Comparison of ENCODE assay signal across 32 cellular contexts in genomic region chr17:80666867-80667266, GRCh38.
A peak's percentile ranks its signal among the peaks of the same experiment; 100 is the strongest.
DNase-seq lines count a peak whose midpoint lies in the region; ATAC-seq and TF ChIP-seq lines count a peak whose summit lies in the region.
"Had no signal": no experiment of that assay in that cellular context is flagged by ENCODE, and none has a peak within 500 bp of the region (broad histone marks: within the 10 kb centered on the region; RNA-seq: fewer than 3 reads in every experiment).

No MANE protein-coding gene starts in this region.

- H3K4me1 Mint-ChIP-seq in activated CD4-positive, alpha-beta T cell treated with anti-CD3 and anti-CD28 coated beads, Interleukin-2, amount 10 ng/mL, durations not matched to agents 7 days and 5 days, result peaks cover 98% of the 10 kb centered on the region
- H3K4me1 Mint-ChIP-seq in activated T-helper 17 cell treated with anti-CD3 and anti-CD28 coated beads, Interleukin-2, amount 50 U/mL, for 72 hours, result peaks cover 44% of the 10 kb centered on the region

- H4K20me1 ChIP-seq in BLaER1, result peaks cover 100% of the 10 kb centered on the region
- 0 out of 2 replicates have a peak, but pooled peaks cover 4% of the 10 kb centered on the region for H4K20me1 ChIP-seq in DOHH2 (ENCODE audit: control insufficient read depth, insufficient read depth, low read depth, low read length)

- H3K4me3 ChIP-seq in BLaER1 (no peak overlapping the region), DOHH2 (ENCODE audit: low read length) (no peak overlapping the region), vagina (no peak overlapping the region)
- H3K4me3 ChIP-seq: A549, esophagus muscularis mucosa, heart right ventricle, lung, smooth muscle cell, tibial nerve had no signal

- H3K27me3 Mint-ChIP-seq in activated CD4-positive, alpha-beta T cell treated with anti-CD3 and anti-CD28 coated beads, Interleukin-2, amount 10 ng/mL, durations not matched to agents 7 days and 5 days, result no peaks in the 10 kb centered on the region
- H3K27me3 Mint-ChIP-seq in activated T-helper 17 cell treated with anti-CD3 and anti-CD28 coated beads, Interleukin-2, amount 50 U/mL, for 72 hours, result no peaks in the 10 kb centered on the region
- H3K27me3 Mint-ChIP-seq: activated T-cell treated with anti-CD3 and anti-CD28 coated beads, Interleukin-2, amount 50 U/mL, for 24 hours; central memory CD8-positive, alpha-beta T cell; dendritic cell treated with granulocyte-macrophage colony-stimulating factor and Interleukin-4, amounts not matched to agents 40 ng/mL and 50 ng/mL, for 4 days had no signal

- CTCF ChIA-PET in activated CD4-positive, alpha-beta T cell treated with anti-CD3 and anti-CD28 coated beads, Interleukin-2, amount 10 ng/mL, durations not matched to agents 7 days and 5 days (lab: Charles Lee), result interaction anchor here (1.4 kb wide), 1 partner anchor 35 kb away, joined by 3 read pairs; no protein-coding TSS in a partner anchor

- H3K79me2 ChIP-seq in DOHH2 (ENCODE audit: control insufficient read depth, low read length), result peaks cover 79% of the 10 kb centered on the region

- no peaks in the 10 kb centered on the region for H3K9me2 ChIP-seq in DOHH2 (replicated peaks; ENCODE audit: control insufficient read depth, low read length)

- no peak overlapping the region for H3K4me3 Mint-ChIP-seq in activated CD4-positive, alpha-beta T cell treated with anti-CD3 and anti-CD28 coated beads, Interleukin-2, amount 10 ng/mL, durations not matched to agents 7 days and 5 days
- H3K4me3 Mint-ChIP-seq in activated T-helper 17 cell treated with anti-CD3 and anti-CD28 coated beads, Interleukin-2, amount 50 U/mL, for 72 hours, result peak overlapping the region; percentile 83
- H3K4me3 Mint-ChIP-seq: activated T-cell treated with anti-CD3 and anti-CD28 coated beads, Interleukin-2, amount 50 U/mL, for 24 hours; dendritic cell treated with granulocyte-macrophage colony-stimulating factor and Interleukin-4, amounts not matched to agents 40 ng/mL and 50 ng/mL, for 4 days; endodermal cell; nephron had no signal

- H3K4me1 ChIP-seq in BLaER1 (peaks cover 57% of the 10 kb centered on the region), DOHH2 (ENCODE audit: control insufficient read depth, low read length) (peaks cover 56% of the 10 kb centered on the region), vagina (peaks cover 15% of the 10 kb centered on the region)
- H3K4me1 ChIP-seq: A549 had no signal

- H3K27me3 ChIP-seq in BLaER1 (no peaks in the 10 kb centered on the region; the same call in 1 of the 2 replicates), DOHH2 (ENCODE audit: control insufficient read depth, low read length) (no peaks in the 10 kb centered on the region), vagina (no peaks in the 10 kb centered on the region)
- H3K27me3 ChIP-seq: esophagus muscularis mucosa, heart right ventricle, tibial nerve had no signal

- no peak overlapping the region for H3K27ac ChIP-seq in BLaER1
- H3K27ac ChIP-seq in DOHH2 (ENCODE audit: low read depth, low read length), result no peak overlapping the region
- no peak overlapping the region for H3K27ac ChIP-seq in vagina
- H3K27ac ChIP-seq: A549, esophagus muscularis mucosa, heart right ventricle, tibial nerve, WERI-Rb-1 had no signal

- H3K9me3 Mint-ChIP-seq in activated CD4-positive, alpha-beta T cell treated with anti-CD3 and anti-CD28 coated beads, Interleukin-2, amount 10 ng/mL, durations not matched to agents 7 days and 5 days, result no peaks in the 10 kb centered on the region
- no peaks in the 10 kb centered on the region for H3K9me3 Mint-ChIP-seq in activated T-helper 17 cell treated with anti-CD3 and anti-CD28 coated beads, Interleukin-2, amount 50 U/mL, for 72 hours
- H3K9me3 Mint-ChIP-seq: activated T-cell treated with anti-CD3 and anti-CD28 coated beads, Interleukin-2, amount 50 U/mL, for 24 hours; central memory CD8-positive, alpha-beta T cell; dendritic cell treated with granulocyte-macrophage colony-stimulating factor and Interleukin-4, amounts not matched to agents 40 ng/mL and 50 ng/mL, for 4 days; endodermal cell; nephron had no signal

- DNase-seq in activated CD4-positive, alpha-beta T cell treated with anti-CD3 and anti-CD28 coated beads, Interleukin-2, amount 10 ng/mL, durations not matched to agents 7 days and 5 days, result no peak
- DNase-seq in activated CD4-positive, alpha-beta T cell treated with anti-CD3 and anti-CD28 coated beads for 4 hours, result no peak
- no peak for DNase-seq in HT-29 (ENCODE audit: low spot score)
- DNase-seq in vagina (ENCODE audit: extremely low spot score in 2 of 2), result no peak
- DNase-seq: activated naive CD4-positive, alpha-beta T cell treated with Interleukin-2 at 50 U/mL for 16 hours; activated T-cell treated with anti-CD3 and anti-CD28 coated beads, Interleukin-2, amount 50 U/mL, for 24 hours; Calu3; DMS79 treated with DMSO at 0.1 percent for 48 hours; endodermal cell; foreskin melanocyte; heart right ventricle; NCI-H1436 treated with DMSO at 0.1 percent for 48 hours; NCI-H2107; NCI-H446; NCI-H82; RPMI8226; stimulated activated CD4-positive, alpha-beta T cell treated with anti-CD3 and anti-CD28 coated beads, Interleukin-1b, Interleukin-23, amount 100 ng/mL, for 48 hours; stimulated activated CD8-positive, alpha-beta memory T cell treated with anti-CD3 and anti-CD28 coated beads, Interleukin-4, amount 100 ng/mL, for 48 hours; T-helper 9 cell; WERI-Rb-1 had no signal

- ATAC-seq in activated T-helper 17 cell treated with anti-CD3 and anti-CD28 coated beads, Interleukin-2, amount 50 U/mL, for 72 hours (replicated peaks), result no peak
- no peak for ATAC-seq in activated CD4-positive, CD25-positive, alpha-beta regulatory T cell treated with anti-CD3 and anti-CD28 coated beads, Interleukin-2, amount 50 U/mL, for 24 hours
- ATAC-seq: A549, heart right ventricle had no signal

- TF ChIP-seq CTCF in DOHH2 (IDR thresholded peaks at IDR 0.05; ENCODE audit: low read depth, low read length, poor library complexity, severe bottlenecking) (no peak), vagina (IDR thresholded peaks at IDR 0.05) (no peak)

- no peak for TF ChIP-seq POLR2A in vagina (IDR thresholded peaks at IDR 0.05)

- H3K4me2 ChIP-seq in BLaER1 (peak overlapping the region; percentile 43), DOHH2 (ENCODE audit: low read length) (peak overlapping the region; percentile 35)
- H3K4me2 ChIP-seq: A549, smooth muscle cell had no signal

- POLR2A ChIA-PET in activated CD4-positive, alpha-beta T cell treated with anti-CD3 and anti-CD28 coated beads, Interleukin-2, amount 10 ng/mL, durations not matched to agents 7 days and 5 days (lab: Charles Lee), result no interaction called here

- H3K9me3 ChIP-seq in BLaER1 (peaks cover 5% of the 10 kb centered on the region; the same call in 1 of the 2 replicates), DOHH2 (ENCODE audit: control insufficient read depth, insufficient read depth, low read length) (no peaks in the 10 kb centered on the region), vagina (no peaks in the 10 kb centered on the region)
- H3K9me3 ChIP-seq: A549, esophagus muscularis mucosa, heart right ventricle, tibial nerve had no signal

- H3F3A ChIP-seq in DOHH2 (ENCODE audit: control insufficient read depth, insufficient read depth), result peaks cover 4% of the 10 kb centered on the region; the same call in 1 of the 2 replicates

- no peak overlapping the region for H3K9ac ChIP-seq in BLaER1

- peak overlapping the region; percentile 86 for H3K27ac Mint-ChIP-seq in activated CD4-positive, alpha-beta T cell treated with anti-CD3 and anti-CD28 coated beads, Interleukin-2, amount 10 ng/mL, durations not matched to agents 7 days and 5 days
- peak overlapping the region; percentile 49 for H3K27ac Mint-ChIP-seq in activated T-helper 17 cell treated with anti-CD3 and anti-CD28 coated beads, Interleukin-2, amount 50 U/mL, for 72 hours
- H3K27ac Mint-ChIP-seq: activated T-cell treated with anti-CD3 and anti-CD28 coated beads, Interleukin-2, amount 50 U/mL, for 24 hours; dendritic cell treated with granulocyte-macrophage colony-stimulating factor and Interleukin-4, amounts not matched to agents 40 ng/mL and 50 ng/mL, for 4 days; endodermal cell had no signal

- intact Hi-C loops in vagina (cut with DNase I), result no loop called here

- H3K36me3 ChIP-seq in BLaER1 (peaks cover 15% of the 10 kb centered on the region), DOHH2 (ENCODE audit: control insufficient read depth, low read length) (peaks cover 8% of the 10 kb centered on the region), vagina (no peaks in the 10 kb centered on the region)
- H3K36me3 ChIP-seq: tibial nerve had no signal

- H3K36me3 Mint-ChIP-seq in activated CD4-positive, alpha-beta T cell treated with anti-CD3 and anti-CD28 coated beads, Interleukin-2, amount 10 ng/mL, durations not matched to agents 7 days and 5 days (ENCODE audit: low read depth), result peaks cover 49% of the 10 kb centered on the region
- H3K36me3 Mint-ChIP-seq in activated T-helper 17 cell treated with anti-CD3 and anti-CD28 coated beads, Interleukin-2, amount 50 U/mL, for 72 hours (ENCODE audit: low read depth), result peaks cover 5% of the 10 kb centered on the region
